26 cellular contexts compared by ENCODE assay signal in the genomic region with DNA sequence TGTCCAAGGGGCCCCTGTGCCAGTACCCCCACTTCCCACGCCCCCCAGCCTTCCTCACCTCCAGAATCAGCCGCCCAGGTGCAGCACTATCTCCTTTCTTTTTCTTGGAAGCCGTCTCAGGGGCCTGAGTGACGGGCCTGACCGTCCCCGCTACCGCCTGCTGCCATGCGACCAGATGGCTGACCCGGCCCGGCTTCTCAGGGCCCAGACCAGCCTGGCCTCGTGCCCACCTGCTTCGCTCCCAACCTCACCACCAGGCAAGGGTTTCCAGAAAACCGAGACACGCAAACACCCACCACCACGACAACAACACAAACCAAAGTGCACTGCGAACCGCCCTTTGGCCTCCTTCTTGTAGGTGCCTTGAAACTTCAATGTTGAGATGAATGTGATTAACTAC.
"Had no signal": no experiment of that assay in that cellular context is flagged by ENCODE, and none has a peak within 500 bp of the region (broad histone marks: within the 10 kb centered on the region; RNA-seq: fewer than 3 reads in every experiment).

No MANE protein-coding gene starts in this region.

- H3K27ac ChIP-seq: breast epithelium, esophagus muscularis mucosa, foreskin keratinocyte, heart right ventricle, left ventricle myocardium inferior, right lobe of liver, tibial nerve had no signal

- H3K36me3 Mint-ChIP-seq: natural killer cell treated with Interleukin-12 subunit alpha and Interleukin-12 subunit beta and Interleukin-15 and Interleukin-18, amount 100 ng/mL, for 72 hours had no signal

- H3K27me3 ChIP-seq: breast epithelium, esophagus muscularis mucosa, heart right ventricle, right lobe of liver, tibial nerve had no signal

- DNase-seq: activated B cell treated with CpG ODN at 0.5 μM for 24 hours; activated CD4-positive, alpha-beta T cell treated with anti-CD3 and anti-CD28 coated beads, Interleukin-2, amount 50 U/mL, for 1 hour; activated CD8-positive, alpha-beta T cell treated with anti-CD3 and anti-CD28 coated beads for 36 hours; activated gamma-delta T cell treated with Interleukin-2 at 50 U/mL for 16 hours; activated naive CD4-positive, alpha-beta T cell treated with anti-CD3 and anti-CD28 coated beads, Interleukin-2, amount 50 U/mL, for 16 hours; activated naive CD8-positive, alpha-beta T cell treated with anti-CD3 and anti-CD28 coated beads, Interleukin-2, amount 50 U/mL, for 24 hours; activated T-cell treated with anti-CD3 and anti-CD28 coated beads, Interleukin-2, amount 50 U/mL, for 4 hours; amygdala; central memory CD4-positive, alpha-beta T cell; dermis blood vessel endothelial cell; effector CD4-positive, alpha-beta T cell; foreskin keratinocyte; heart right ventricle; left ventricle myocardium inferior; mucosa of descending colon; right lobe of liver; stimulated activated CD4-positive, alpha-beta T cell treated with anti-CD3 and anti-CD28 coated beads, Interleukin-2, amount 100 ng/mL, for 48 hours; stimulated activated naive CD4-positive, alpha-beta T cell treated with Interleukin-2 at 50 U/mL for 16 hours; T-helper 17 cell; T1000 had no signal

- H3K9me3 ChIP-seq: breast epithelium, esophagus muscularis mucosa, heart right ventricle, left ventricle myocardium inferior, mucosa of descending colon, right lobe of liver, tibial nerve had no signal

- H3K27ac Mint-ChIP-seq: activated B cell treated with CpG ODN at 0.5 μM for 24 hours; activated CD8-positive, alpha-beta T cell treated with anti-CD3 and anti-CD28 coated beads for 36 hours; activated naive CD8-positive, alpha-beta T cell treated with anti-CD3 and anti-CD28 coated beads, Interleukin-2, amount 50 U/mL, for 24 hours; activated T-helper 17 cell treated with anti-CD3 and anti-CD28 coated beads, Interleukin-2, amount 50 U/mL, for 72 hours; natural killer cell treated with Interleukin-12 subunit alpha and Interleukin-12 subunit beta and Interleukin-15 and Interleukin-18, amount 100 ng/mL, for 72 hours; T-helper 17 cell had no signal

- ATAC-seq: activated CD8-positive, alpha-beta T cell treated with anti-CD3 and anti-CD28 coated beads for 36 hours; activated naive CD8-positive, alpha-beta T cell treated with anti-CD3 and anti-CD28 coated beads, Interleukin-2, amount 50 U/mL, for 24 hours; activated T-cell treated with anti-CD3 and anti-CD28 coated beads, Interleukin-2, amount 50 U/mL, for 4 hours; activated T-helper 17 cell treated with anti-CD3 and anti-CD28 coated beads, Interleukin-2, amount 50 U/mL, for 72 hours; foreskin keratinocyte; heart right ventricle; mucosa of descending colon; natural killer cell treated with Interleukin-12 subunit alpha and Interleukin-12 subunit beta and Interleukin-15 and Interleukin-18, amount 100 ng/mL, for 72 hours; right lobe of liver; T-helper 17 cell had no signal

- H3K4me3 ChIP-seq: breast epithelium, esophagus muscularis mucosa, heart right ventricle, left ventricle myocardium inferior, lung, mucosa of descending colon, right lobe of liver, tibial nerve had no signal

- H3K36me3 ChIP-seq: breast epithelium, esophagus muscularis mucosa, heart right ventricle, left ventricle myocardium inferior, right lobe of liver, tibial nerve had no signal

- H3K9me3 Mint-ChIP-seq: activated B cell treated with CpG ODN at 0.5 μM for 24 hours; activated CD8-positive, alpha-beta T cell treated with anti-CD3 and anti-CD28 coated beads for 36 hours; activated naive CD8-positive, alpha-beta T cell treated with anti-CD3 and anti-CD28 coated beads, Interleukin-2, amount 50 U/mL, for 24 hours; activated T-cell treated with anti-CD3 and anti-CD28 coated beads, Interleukin-2, amount 50 U/mL, for 4 hours; activated T-helper 17 cell treated with anti-CD3 and anti-CD28 coated beads, Interleukin-2, amount 50 U/mL, for 72 hours; natural killer cell treated with Interleukin-12 subunit alpha and Interleukin-12 subunit beta and Interleukin-15 and Interleukin-18, amount 100 ng/mL, for 72 hours had no signal
